Comparison of ENCODE assay signal across 1 cellular context in the genomic region with DNA sequence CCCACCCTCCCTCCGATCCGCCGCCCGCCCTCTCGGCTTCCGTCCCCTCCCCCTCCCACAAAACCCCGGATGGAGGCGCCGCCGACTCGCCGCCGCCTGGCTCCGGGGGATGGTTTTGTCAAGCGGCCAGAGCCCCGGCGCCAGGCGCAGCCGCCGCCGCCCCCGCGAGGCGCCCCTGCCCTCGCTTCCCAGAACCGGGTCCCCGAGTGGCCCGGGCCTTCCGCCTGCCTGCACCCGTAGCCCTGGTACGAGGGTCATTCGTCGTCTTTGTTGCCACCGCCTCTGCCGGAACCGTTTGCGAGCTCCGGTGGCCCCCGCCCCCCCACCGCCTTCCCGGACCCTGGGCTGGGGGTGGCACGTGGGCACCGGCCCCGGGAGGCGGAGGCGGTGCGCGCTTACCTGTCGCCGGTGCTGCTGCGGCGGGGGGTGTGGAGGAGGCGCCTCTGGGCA.
TF ChIP-seq lines count a peak whose summit lies in the region.

No MANE protein-coding gene starts in this region.

TF ChIP-seq in HepG2, 621 proteins besides CTCF, POLR2A, EP300 and RAD21 (continued from another document and continues in another):
- TF ChIP-seq, protein P1, sequence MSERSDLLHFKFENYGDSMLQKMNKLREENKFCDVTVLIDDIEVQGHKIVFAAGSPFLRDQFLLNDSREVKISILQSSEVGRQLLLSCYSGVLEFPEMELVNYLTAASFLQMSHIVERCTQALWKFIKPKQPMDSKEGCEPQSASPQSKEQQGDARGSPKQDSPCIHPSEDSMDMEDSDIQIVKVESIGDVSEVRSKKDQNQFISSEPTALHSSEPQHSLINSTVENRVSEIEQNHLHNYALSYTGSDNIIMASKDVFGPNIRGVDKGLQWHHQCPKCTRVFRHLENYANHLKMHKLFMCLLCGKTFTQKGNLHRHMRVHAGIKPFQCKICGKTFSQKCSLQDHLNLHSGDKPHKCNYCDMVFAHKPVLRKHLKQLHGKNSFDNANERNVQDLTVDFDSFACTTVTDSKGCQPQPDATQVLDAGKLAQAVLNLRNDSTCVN (CRISPR knock-in tag; IDR thresholded peaks at IDR 0.05; ENCODE audit: borderline replicate concordance): no peak
- TF ChIP-seq NFE2L2 (IDR thresholded peaks at IDR 0.05; ENCODE audit: low read length) (no peak), IKZF4 (CRISPR knock-in tag; IDR thresholded peaks at IDR 0.05; ENCODE audit: borderline replicate concordance, low read depth, not compliant biosample characterization) (no peak), ZNF446 (CRISPR knock-in tag; IDR thresholded peaks at IDR 0.05) (no peak), MBNL3 (CRISPR knock-in tag; conservative IDR thresholded peaks at IDR 0.05) (no peak), RAD51 (IDR thresholded peaks at IDR 0.05; ENCODE audit: borderline replicate concordance) (no peak), ARHGAP35 (CRISPR knock-in tag; IDR thresholded peaks at IDR 0.05; ENCODE audit: borderline replicate concordance) (no peak), ZNF10 (CRISPR knock-in tag; IDR thresholded peaks at IDR 0.05; ENCODE audit: borderline replicate concordance, low read depth) (no peak), ZFYVE20 (CRISPR knock-in tag; IDR thresholded peaks at IDR 0.05; ENCODE audit: borderline replicate concordance, low read depth) (no peak), HOXA7 (CRISPR knock-in tag; IDR thresholded peaks at IDR 0.05) (peak; percentile 76; the same call in 1 of the 2 replicates), ZNF256 (CRISPR knock-in tag; conservative IDR thresholded peaks at IDR 0.05) (no peak), MTA3 (CRISPR knock-in tag; IDR thresholded peaks at IDR 0.05) (no peak), NBN (conservative IDR thresholded peaks at IDR 0.05) (no peak), REL (CRISPR knock-in tag; conservative IDR thresholded peaks at IDR 0.05) (no peak; the same call in 1 of the 2 replicates), KDM3A (CRISPR knock-in tag; IDR thresholded peaks at IDR 0.05; ENCODE audit: low read depth) (no peak), ZNF616 (CRISPR knock-in tag; IDR thresholded peaks at IDR 0.05; ENCODE audit: low read depth) (0 out of 2 replicates have a peak, but pooled peaks have one; percentile 48), BHLHE40 (IDR thresholded peaks at IDR 0.05; ENCODE audit: low read length) (no peak), MAF1 (CRISPR knock-in tag; IDR thresholded peaks at IDR 0.05; ENCODE audit: borderline replicate concordance) (no peak), CCDC6 (CRISPR knock-in tag; IDR thresholded peaks at IDR 0.05) (no peak), ZNF225 (CRISPR knock-in tag; IDR thresholded peaks at IDR 0.05) (no peak), AKAP8 (CRISPR knock-in tag; IDR thresholded peaks at IDR 0.05) (no peak), SMAD3 (CRISPR knock-in tag; IDR thresholded peaks at IDR 0.05) (no peak), ZNF766 (CRISPR knock-in tag; IDR thresholded peaks at IDR 0.05; ENCODE audit: borderline replicate concordance) (no peak; the same call in 1 of the 2 replicates), ZNF747 (CRISPR knock-in tag; IDR thresholded peaks at IDR 0.05; ENCODE audit: borderline replicate concordance) (no peak), ZNF101 (CRISPR knock-in tag; IDR thresholded peaks at IDR 0.05; ENCODE audit: borderline replicate concordance, low read depth) (0 out of 2 replicates have a peak, but pooled peaks have one; percentile 57), MBD4 (IDR thresholded peaks at IDR 0.05; ENCODE audit: borderline replicate concordance, low read length) (no peak), NFATC3 (CRISPR knock-in tag; IDR thresholded peaks at IDR 0.05) (no peak), ERF (CRISPR knock-in tag; IDR thresholded peaks at IDR 0.05) (no peak), PLRG1 (conservative IDR thresholded peaks at IDR 0.05) (no peak), ZNF577 (CRISPR knock-in tag; IDR thresholded peaks at IDR 0.05; ENCODE audit: borderline replicate concordance, low read depth) (0 out of 2 replicates have a peak, but pooled peaks have one; percentile 31), TEAD3 (CRISPR knock-in tag; optimal IDR thresholded peaks at IDR 0.05; ENCODE audit: borderline replicate concordance) (no peak), PAF1 (CRISPR knock-in tag; IDR thresholded peaks at IDR 0.05) (no peak), TMF1 (CRISPR knock-in tag; IDR thresholded peaks at IDR 0.05; ENCODE audit: low read depth) (no peak), MATR3 (CRISPR knock-in tag; IDR thresholded peaks at IDR 0.05) (no peak), BRD4 (CRISPR knock-in tag; IDR thresholded peaks at IDR 0.05) (no peak), ZNF329 (CRISPR knock-in tag; IDR thresholded peaks at IDR 0.05; ENCODE audit: low read depth) (no peak), ZNF451 (CRISPR knock-in tag; IDR thresholded peaks at IDR 0.05) (no peak), NR2F2 (IDR thresholded peaks at IDR 0.05; ENCODE audit: borderline replicate concordance, low read depth) (no peak; the same call in 1 of the 2 replicates)
- TF ChIP-seq, protein P2, sequence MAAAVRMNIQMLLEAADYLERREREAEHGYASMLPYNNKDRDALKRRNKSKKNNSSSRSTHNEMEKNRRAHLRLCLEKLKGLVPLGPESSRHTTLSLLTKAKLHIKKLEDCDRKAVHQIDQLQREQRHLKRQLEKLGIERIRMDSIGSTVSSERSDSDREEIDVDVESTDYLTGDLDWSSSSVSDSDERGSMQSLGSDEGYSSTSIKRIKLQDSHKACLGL (CRISPR knock-in tag; IDR thresholded peaks at IDR 0.05): peak; percentile 77; the same call in 1 of the 2 replicates
- TF ChIP-seq, protein P3, sequence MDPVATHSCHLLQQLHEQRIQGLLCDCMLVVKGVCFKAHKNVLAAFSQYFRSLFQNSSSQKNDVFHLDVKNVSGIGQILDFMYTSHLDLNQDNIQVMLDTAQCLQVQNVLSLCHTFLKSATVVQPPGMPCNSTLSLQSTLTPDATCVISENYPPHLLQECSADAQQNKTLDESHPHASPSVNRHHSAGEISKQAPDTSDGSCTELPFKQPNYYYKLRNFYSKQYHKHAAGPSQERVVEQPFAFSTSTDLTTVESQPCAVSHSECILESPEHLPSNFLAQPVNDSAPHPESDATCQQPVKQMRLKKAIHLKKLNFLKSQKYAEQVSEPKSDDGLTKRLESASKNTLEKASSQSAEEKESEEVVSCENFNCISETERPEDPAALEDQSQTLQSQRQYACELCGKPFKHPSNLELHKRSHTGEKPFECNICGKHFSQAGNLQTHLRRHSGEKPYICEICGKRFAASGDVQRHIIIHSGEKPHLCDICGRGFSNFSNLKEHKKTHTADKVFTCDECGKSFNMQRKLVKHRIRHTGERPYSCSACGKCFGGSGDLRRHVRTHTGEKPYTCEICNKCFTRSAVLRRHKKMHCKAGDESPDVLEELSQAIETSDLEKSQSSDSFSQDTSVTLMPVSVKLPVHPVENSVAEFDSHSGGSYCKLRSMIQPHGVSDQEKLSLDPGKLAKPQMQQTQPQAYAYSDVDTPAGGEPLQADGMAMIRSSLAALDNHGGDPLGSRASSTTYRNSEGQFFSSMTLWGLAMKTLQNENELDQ (CRISPR knock-in tag; IDR thresholded peaks at IDR 0.05; ENCODE audit: borderline replicate concordance): no peak
- TF ChIP-seq, protein P4, sequence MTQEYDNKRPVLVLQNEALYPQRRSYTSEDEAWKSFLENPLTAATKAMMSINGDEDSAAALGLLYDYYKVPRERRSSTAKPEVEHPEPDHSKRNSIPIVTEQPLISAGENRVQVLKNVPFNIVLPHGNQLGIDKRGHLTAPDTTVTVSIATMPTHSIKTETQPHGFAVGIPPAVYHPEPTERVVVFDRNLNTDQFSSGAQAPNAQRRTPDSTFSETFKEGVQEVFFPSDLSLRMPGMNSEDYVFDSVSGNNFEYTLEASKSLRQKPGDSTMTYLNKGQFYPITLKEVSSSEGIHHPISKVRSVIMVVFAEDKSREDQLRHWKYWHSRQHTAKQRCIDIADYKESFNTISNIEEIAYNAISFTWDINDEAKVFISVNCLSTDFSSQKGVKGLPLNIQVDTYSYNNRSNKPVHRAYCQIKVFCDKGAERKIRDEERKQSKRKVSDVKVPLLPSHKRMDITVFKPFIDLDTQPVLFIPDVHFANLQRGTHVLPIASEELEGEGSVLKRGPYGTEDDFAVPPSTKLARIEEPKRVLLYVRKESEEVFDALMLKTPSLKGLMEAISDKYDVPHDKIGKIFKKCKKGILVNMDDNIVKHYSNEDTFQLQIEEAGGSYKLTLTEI (CRISPR knock-in tag; conservative IDR thresholded peaks at IDR 0.05): no peak
- TF ChIP-seq, protein P5, sequence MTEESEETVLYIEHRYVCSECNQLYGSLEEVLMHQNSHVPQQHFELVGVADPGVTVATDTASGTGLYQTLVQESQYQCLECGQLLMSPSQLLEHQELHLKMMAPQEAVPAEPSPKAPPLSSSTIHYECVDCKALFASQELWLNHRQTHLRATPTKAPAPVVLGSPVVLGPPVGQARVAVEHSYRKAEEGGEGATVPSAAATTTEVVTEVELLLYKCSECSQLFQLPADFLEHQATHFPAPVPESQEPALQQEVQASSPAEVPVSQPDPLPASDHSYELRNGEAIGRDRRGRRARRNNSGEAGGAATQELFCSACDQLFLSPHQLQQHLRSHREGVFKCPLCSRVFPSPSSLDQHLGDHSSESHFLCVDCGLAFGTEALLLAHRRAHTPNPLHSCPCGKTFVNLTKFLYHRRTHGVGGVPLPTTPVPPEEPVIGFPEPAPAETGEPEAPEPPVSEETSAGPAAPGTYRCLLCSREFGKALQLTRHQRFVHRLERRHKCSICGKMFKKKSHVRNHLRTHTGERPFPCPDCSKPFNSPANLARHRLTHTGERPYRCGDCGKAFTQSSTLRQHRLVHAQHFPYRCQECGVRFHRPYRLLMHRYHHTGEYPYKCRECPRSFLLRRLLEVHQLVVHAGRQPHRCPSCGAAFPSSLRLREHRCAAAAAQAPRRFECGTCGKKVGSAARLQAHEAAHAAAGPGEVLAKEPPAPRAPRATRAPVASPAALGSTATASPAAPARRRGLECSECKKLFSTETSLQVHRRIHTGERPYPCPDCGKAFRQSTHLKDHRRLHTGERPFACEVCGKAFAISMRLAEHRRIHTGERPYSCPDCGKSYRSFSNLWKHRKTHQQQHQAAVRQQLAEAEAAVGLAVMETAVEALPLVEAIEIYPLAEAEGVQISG (CRISPR knock-in tag; IDR thresholded peaks at IDR 0.05): no peak
- TF ChIP-seq, protein P6, sequence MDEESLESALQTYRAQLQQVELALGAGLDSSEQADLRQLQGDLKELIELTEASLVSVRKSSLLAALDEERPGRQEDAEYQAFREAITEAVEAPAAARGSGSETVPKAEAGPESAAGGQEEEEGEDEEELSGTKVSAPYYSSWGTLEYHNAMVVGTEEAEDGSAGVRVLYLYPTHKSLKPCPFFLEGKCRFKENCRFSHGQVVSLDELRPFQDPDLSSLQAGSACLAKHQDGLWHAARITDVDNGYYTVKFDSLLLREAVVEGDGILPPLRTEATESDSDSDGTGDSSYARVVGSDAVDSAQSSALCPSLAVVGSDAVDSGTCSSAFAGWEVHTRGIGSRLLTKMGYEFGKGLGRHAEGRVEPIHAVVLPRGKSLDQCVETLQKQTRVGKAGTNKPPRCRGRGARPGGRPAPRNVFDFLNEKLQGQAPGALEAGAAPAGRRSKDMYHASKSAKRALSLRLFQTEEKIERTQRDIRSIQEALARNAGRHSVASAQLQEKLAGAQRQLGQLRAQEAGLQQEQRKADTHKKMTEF (CRISPR knock-in tag; IDR thresholded peaks at IDR 0.05): no peak
- TF ChIP-seq, protein P7, sequence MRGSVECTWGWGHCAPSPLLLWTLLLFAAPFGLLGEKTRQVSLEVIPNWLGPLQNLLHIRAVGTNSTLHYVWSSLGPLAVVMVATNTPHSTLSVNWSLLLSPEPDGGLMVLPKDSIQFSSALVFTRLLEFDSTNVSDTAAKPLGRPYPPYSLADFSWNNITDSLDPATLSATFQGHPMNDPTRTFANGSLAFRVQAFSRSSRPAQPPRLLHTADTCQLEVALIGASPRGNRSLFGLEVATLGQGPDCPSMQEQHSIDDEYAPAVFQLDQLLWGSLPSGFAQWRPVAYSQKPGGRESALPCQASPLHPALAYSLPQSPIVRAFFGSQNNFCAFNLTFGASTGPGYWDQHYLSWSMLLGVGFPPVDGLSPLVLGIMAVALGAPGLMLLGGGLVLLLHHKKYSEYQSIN (CRISPR knock-in tag; IDR thresholded peaks at IDR 0.05; ENCODE audit: borderline replicate concordance): no peak
- TF ChIP-seq, protein P8, sequence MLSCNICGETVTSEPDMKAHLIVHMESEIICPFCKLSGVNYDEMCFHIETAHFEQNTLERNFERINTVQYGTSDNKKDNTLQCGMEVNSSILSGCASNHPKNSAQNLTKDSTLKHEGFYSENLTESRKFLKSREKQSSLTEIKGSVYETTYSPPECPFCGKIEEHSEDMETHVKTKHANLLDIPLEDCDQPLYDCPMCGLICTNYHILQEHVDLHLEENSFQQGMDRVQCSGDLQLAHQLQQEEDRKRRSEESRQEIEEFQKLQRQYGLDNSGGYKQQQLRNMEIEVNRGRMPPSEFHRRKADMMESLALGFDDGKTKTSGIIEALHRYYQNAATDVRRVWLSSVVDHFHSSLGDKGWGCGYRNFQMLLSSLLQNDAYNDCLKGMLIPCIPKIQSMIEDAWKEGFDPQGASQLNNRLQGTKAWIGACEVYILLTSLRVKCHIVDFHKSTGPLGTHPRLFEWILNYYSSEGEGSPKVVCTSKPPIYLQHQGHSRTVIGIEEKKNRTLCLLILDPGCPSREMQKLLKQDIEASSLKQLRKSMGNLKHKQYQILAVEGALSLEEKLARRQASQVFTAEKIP (CRISPR knock-in tag; IDR thresholded peaks at IDR 0.05; ENCODE audit: borderline replicate concordance): no peak
- TF ChIP-seq, protein P9, sequence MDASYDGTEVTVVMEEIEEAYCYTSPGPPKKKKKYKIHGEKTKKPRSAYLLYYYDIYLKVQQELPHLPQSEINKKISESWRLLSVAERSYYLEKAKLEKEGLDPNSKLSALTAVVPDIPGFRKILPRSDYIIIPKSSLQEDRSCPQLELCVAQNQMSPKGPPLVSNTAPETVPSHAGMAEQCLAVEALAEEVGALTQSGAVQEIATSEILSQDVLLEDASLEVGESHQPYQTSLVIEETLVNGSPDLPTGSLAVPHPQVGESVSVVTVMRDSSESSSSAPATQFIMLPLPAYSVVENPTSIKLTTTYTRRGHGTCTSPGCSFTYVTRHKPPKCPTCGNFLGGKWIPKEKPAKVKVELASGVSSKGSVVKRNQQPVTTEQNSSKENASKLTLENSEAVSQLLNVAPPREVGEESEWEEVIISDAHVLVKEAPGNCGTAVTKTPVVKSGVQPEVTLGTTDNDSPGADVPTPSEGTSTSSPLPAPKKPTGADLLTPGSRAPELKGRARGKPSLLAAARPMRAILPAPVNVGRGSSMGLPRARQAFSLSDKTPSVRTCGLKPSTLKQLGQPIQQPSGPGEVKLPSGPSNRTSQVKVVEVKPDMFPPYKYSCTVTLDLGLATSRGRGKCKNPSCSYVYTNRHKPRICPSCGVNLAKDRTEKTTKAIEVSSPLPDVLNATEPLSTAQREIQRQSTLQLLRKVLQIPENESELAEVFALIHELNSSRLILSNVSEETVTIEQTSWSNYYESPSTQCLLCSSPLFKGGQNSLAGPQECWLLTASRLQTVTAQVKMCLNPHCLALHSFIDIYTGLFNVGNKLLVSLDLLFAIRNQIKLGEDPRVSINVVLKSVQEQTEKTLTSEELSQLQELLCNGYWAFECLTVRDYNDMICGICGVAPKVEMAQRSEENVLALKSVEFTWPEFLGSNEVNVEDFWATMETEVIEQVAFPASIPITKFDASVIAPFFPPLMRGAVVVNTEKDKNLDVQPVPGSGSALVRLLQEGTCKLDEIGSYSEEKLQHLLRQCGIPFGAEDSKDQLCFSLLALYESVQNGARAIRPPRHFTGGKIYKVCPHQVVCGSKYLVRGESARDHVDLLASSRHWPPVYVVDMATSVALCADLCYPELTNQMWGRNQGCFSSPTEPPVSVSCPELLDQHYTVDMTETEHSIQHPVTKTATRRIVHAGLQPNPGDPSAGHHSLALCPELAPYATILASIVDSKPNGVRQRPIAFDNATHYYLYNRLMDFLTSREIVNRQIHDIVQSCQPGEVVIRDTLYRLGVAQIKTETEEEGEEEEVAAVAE (CRISPR knock-in tag; IDR thresholded peaks at IDR 0.05; ENCODE audit: borderline replicate concordance): no peak
